In genomic region chr1:6447818-6448748, GRCh38 we compare ENCODE assay signal across 9 cellular contexts. TPM values are rescaled to one million over a fixed set of nuclear protein-coding genes. Genes with fewer than 3 reads are reported as not detected.
A peak's percentile ranks its signal among the peaks of the same experiment; 100 is the strongest.
DNase-seq lines count a peak whose midpoint lies in the region; ATAC-seq and TF ChIP-seq lines count a peak whose summit lies in the region.
"Had no signal": no experiment of that assay in that cellular context is flagged by ENCODE, and none has a peak within 500 bp of the region (broad histone marks: within the 10 kb centered on the region; RNA-seq: fewer than 3 reads in every experiment).

No MANE protein-coding gene starts in this region.

- H3K27me3 ChIP-seq in AG04450 (ENCODE audit: control insufficient read depth, insufficient read depth, low read length) = peaks cover 70% of the 10 kb centered on the region
- peaks cover 51% of the 10 kb centered on the region for H3K27me3 ChIP-seq in HUES64 (ENCODE audit: insufficient read depth, low read length)
- no peaks in the 10 kb centered on the region for H3K27me3 ChIP-seq in iPS-18a (ENCODE audit: control insufficient read depth, insufficient read depth, low read length)

- WGBS in HUES64 = 4% methylated on average over 68 of the region's 68 CpGs

- H3K4me3 ChIP-seq in AG04450 (ENCODE audit: low read depth, low read length) (no peak overlapping the region), HUES64 (ENCODE audit: low read length) (peak overlapping the region; percentile 57), iPS-18a (ENCODE audit: low read length) (peak overlapping the region; percentile 62)

- no peak overlapping the region for H3K27ac ChIP-seq in AG04450 (ENCODE audit: low read depth, low read length)
- no peak overlapping the region; the same call in 1 of the 2 replicates for H3K27ac ChIP-seq in HUES64 (ENCODE audit: low read depth, low read length)
- H3K27ac ChIP-seq in iPS-18a (ENCODE audit: low read length) = no peak overlapping the region

- no peaks in the 10 kb centered on the region for H3K36me3 ChIP-seq in HUES64 (ENCODE audit: insufficient read depth, low read length)
- no peaks in the 10 kb centered on the region for H3K36me3 ChIP-seq in iPS-18a (ENCODE audit: control insufficient read depth, low read depth, low read length)

- DNase-seq in AG04450 (ENCODE audit: low read depth, low spot score) (no peak), T-helper 9 cell (peak; percentile 58), H4 (ENCODE audit: low spot score) (no peak), SHP77 (lab: John Stamatoyannopoulos, UW) (no peak), COLO829 (ENCODE audit: low spot score) (no peak)
- DNase-seq: stimulated activated CD4-positive, alpha-beta T cell treated with anti-CD3 and anti-CD28 coated beads, Interleukin-1b, Interleukin-23, amount 100 ng/mL, for 48 hours had no signal

- CTCF ChIA-PET in AG04450 (lab: Charles Lee) = interaction anchor here (1.1 to 1.8 kb wide), 2 partner anchors 10 kb away, joined by 3 to 11 read pairs; no protein-coding TSS in a partner anchor

- 0 out of 2 replicates have a peak, but pooled peaks have one; percentile 3 for TF ChIP-seq CTCF in AG04450 (IDR thresholded peaks at IDR 0.05; ENCODE audit: low read depth, low read length)

- H3K9ac ChIP-seq in HUES64 (ENCODE audit: low read depth, low read length) (peak overlapping the region; percentile 43; the same call in 1 of the 2 replicates), iPS-18a (ENCODE audit: low read length) (no peak overlapping the region)

- H3K9me3 ChIP-seq in AG04450 (ENCODE audit: control insufficient read depth, insufficient read depth, low read length) = peaks cover 6% of the 10 kb centered on the region; the same call in 1 of the 2 replicates
- H3K9me3 ChIP-seq in HUES64 (ENCODE audit: insufficient read depth, low read depth, low read length) = no peaks in the 10 kb centered on the region
- H3K9me3 ChIP-seq in iPS-18a (ENCODE audit: control insufficient read depth, low read depth, low read length) = no peaks in the 10 kb centered on the region

- peaks cover 10% of the 10 kb centered on the region; the same call in 1 of the 2 replicates for H3K4me1 ChIP-seq in HUES64 (ENCODE audit: insufficient read depth, low read length)
- peaks cover 10% of the 10 kb centered on the region for H3K4me1 ChIP-seq in iPS-18a (ENCODE audit: control insufficient read depth, low read depth, low read length)

- ATAC-seq in HG03460 (IDR thresholded peaks at IDR 0.05; ENCODE audit: unreplicated experiment) = no peak

- POLR2A ChIA-PET in AG04450 (lab: Yijun Ruan, JAX) = no interaction called here

RNA-seq across cellular contexts. Expression of gene TNFRSF25, which starts 17.9 kb away (rescaled TPM):
- 2.7 and 3.3 TPM in 2 replicates for polyA plus RNA-seq in AG04450 (2011; rRNA removed)
- 1.5 and 2.4 TPM in 2 replicates for polyA minus RNA-seq in AG04450 (2011; rRNA and poly(A)+ RNA removed)
- 7.2 TPM for polyA plus RNA-seq in HUES64 (2013, experiment 1 of 2)
- polyA plus RNA-seq in HUES64 (2013, experiment 2 of 2) = 9.2 TPM
- 0.10 and 0.81 TPM in 2 replicates for total RNA-seq in H4 (2014; rRNA removed; shearing (Covaris generic))

RNA-seq across cellular contexts. Expression of gene ESPN, which starts 23.5 kb away (rescaled TPM):
- not detected in 2 replicates for polyA plus RNA-seq in AG04450 (2011; rRNA removed)
- not detected in 2 replicates for polyA minus RNA-seq in AG04450 (2011; rRNA and poly(A)+ RNA removed)
- 5.8 TPM for polyA plus RNA-seq in HUES64 (2013, experiment 1 of 2)
- 9.5 TPM for polyA plus RNA-seq in HUES64 (2013, experiment 2 of 2)
- not detected in 2 replicates for total RNA-seq in H4 (2014; rRNA removed; shearing (Covaris generic))

RNA-seq across cellular contexts. Expression of gene HES2, which starts 28.4 kb away (rescaled TPM):
- polyA plus RNA-seq in AG04450 (2011; rRNA removed) = not detected in 2 replicates
- not detected in 2 replicates for polyA minus RNA-seq in AG04450 (2011; rRNA and poly(A)+ RNA removed)
- polyA plus RNA-seq in HUES64 (2013, experiment 1 of 2) = 0.10 TPM
- 1.3 TPM for polyA plus RNA-seq in HUES64 (2013, experiment 2 of 2)
- not detected in 2 replicates for total RNA-seq in H4 (2014; rRNA removed; shearing (Covaris generic))

RNA-seq across cellular contexts. Expression of gene PLEKHG5, which starts 43.4 kb away (rescaled TPM):
- polyA plus RNA-seq in AG04450 (2011; rRNA removed) = 4.2 and 5.4 TPM in 2 replicates
- 4.5 and 5.0 TPM in 2 replicates for polyA minus RNA-seq in AG04450 (2011; rRNA and poly(A)+ RNA removed)
- polyA plus RNA-seq in HUES64 (2013, experiment 1 of 2) = 7.3 TPM
- 9.9 TPM for polyA plus RNA-seq in HUES64 (2013, experiment 2 of 2)
- 1.3 and 1.6 TPM in 2 replicates for total RNA-seq in H4 (2014; rRNA removed; shearing (Covaris generic))

RNA-seq across cellular contexts. Expression of gene ACOT7, which starts 54.5 kb away (rescaled TPM):
- 80.1 and 102 TPM in 2 replicates for polyA plus RNA-seq in AG04450 (2011; rRNA removed)
- 38.7 and 51.3 TPM in 2 replicates for polyA minus RNA-seq in AG04450 (2011; rRNA and poly(A)+ RNA removed)
- polyA plus RNA-seq in HUES64 (2013, experiment 1 of 2) = 126 TPM
- polyA plus RNA-seq in HUES64 (2013, experiment 2 of 2) = 125 TPM
- 50.6 and 56.0 TPM in 2 replicates for total RNA-seq in H4 (2014; rRNA removed; shearing (Covaris generic))
